Comparison of ENCODE assay signal across 16 cellular contexts in genomic region chr2:152240559-152241231, GRCh38.
DNase-seq lines count a peak whose midpoint lies in the region; ATAC-seq and TF ChIP-seq lines count a peak whose summit lies in the region.
"Had no signal": no experiment of that assay in that cellular context is flagged by ENCODE, and none has a peak within 500 bp of the region (broad histone marks: within the 10 kb centered on the region; RNA-seq: fewer than 3 reads in every experiment).

No MANE protein-coding gene starts in this region.

- peaks cover 8% of the 10 kb centered on the region for H3K36me3 Mint-ChIP-seq in HFFc6 (ENCODE audit: low read depth)
- no peaks in the 10 kb centered on the region for H3K36me3 Mint-ChIP-seq in stimulated activated memory B cell treated with anti-CD40 and anti-IgM and Interleukin-4, amounts not matched to agents 10 μg/mL and 1 μg/mL and 100 μg/mL, for 72 hours

- H3K9me3 Mint-ChIP-seq in HFFc6: peaks cover 18% of the 10 kb centered on the region
- H3K9me3 Mint-ChIP-seq in stimulated activated memory B cell treated with anti-CD40 and anti-IgM and Interleukin-4, amounts not matched to agents 10 μg/mL and 1 μg/mL and 100 μg/mL, for 72 hours: peaks cover 4% of the 10 kb centered on the region

- H3K27me3 ChIP-seq in A673 (replicated peaks; ENCODE audit: insufficient read depth, low read depth, low read length, poor library complexity): no peaks in the 10 kb centered on the region
- H3K27me3 ChIP-seq in effector memory CD4-positive, alpha-beta T cell (replicated peaks; ENCODE audit: control insufficient read depth, insufficient read depth, low read length, poor library complexity, severe bottlenecking): no peaks in the 10 kb centered on the region
- H3K27me3 ChIP-seq: MG63 had no signal

- H3K27ac ChIP-seq in A673 (ENCODE audit: low read depth, low read length, poor library complexity, severe bottlenecking): no peak overlapping the region
- H3K27ac ChIP-seq in effector memory CD4-positive, alpha-beta T cell (ENCODE audit: insufficient read depth, low read length, poor library complexity, severe bottlenecking): no peak overlapping the region

- BruUV-seq in A673 (replicated peaks; lab: Mats Ljungman, UMichigan): no TSS peak

- CTCF ChIA-PET in A673 (lab: Charles Lee): interaction anchor here (0.5 kb wide), 1 partner anchor 166 kb away, joined by 4 read pairs; no protein-coding TSS in a partner anchor

- H3K4me1 ChIP-seq in A673 (ENCODE audit: insufficient read depth, low read length, poor library complexity, severe bottlenecking): peaks cover 6% of the 10 kb centered on the region
- H3K4me1 ChIP-seq in effector memory CD4-positive, alpha-beta T cell (ENCODE audit: control insufficient read depth, insufficient read depth, low read length, poor library complexity, severe bottlenecking): no peaks in the 10 kb centered on the region

- DNase-seq in A673 (ENCODE audit: low spot score) (peak; percentile 51), HFFc6 (peak; percentile 84), amniotic epithelial cell (ENCODE audit: low read depth) (peak; percentile 57), foreskin fibroblast (peak; percentile 74 to 87), germinal center (ENCODE audit: low spot score) (no peak), COR-L47 (lab: John Stamatoyannopoulos, UW) (no peak)
- no peak for DNase-seq in effector memory CD4-positive, alpha-beta T cell
- DNase-seq: activated CD4-positive, alpha-beta T cell treated with anti-CD3 and anti-CD28 coated beads, Interleukin-2, amount 10 ng/mL, durations not matched to agents 24 days and 14 days; activated T-cell treated with anti-CD3 and anti-CD28 coated beads, Interleukin-2, amount 50 U/mL, for 4 hours; hypothalamus; left colon; MG63; NCI-H2081 treated with DMSO at 0.1 percent for 48 hours; posterior cingulate gyrus; SHP77 had no signal

- no peak for ATAC-seq in stimulated activated memory B cell treated with anti-CD40 and anti-IgM and Interleukin-4, amounts not matched to agents 10 μg/mL and 1 μg/mL and 100 μg/mL, for 72 hours
- ATAC-seq: activated T-cell treated with anti-CD3 and anti-CD28 coated beads, Interleukin-2, amount 50 U/mL, for 4 hours; left colon had no signal

- peaks cover 38% of the 10 kb centered on the region for H3K4me1 Mint-ChIP-seq in HFFc6 (ENCODE audit: low read depth)
- H3K4me1 Mint-ChIP-seq in stimulated activated memory B cell treated with anti-CD40 and anti-IgM and Interleukin-4, amounts not matched to agents 10 μg/mL and 1 μg/mL and 100 μg/mL, for 72 hours: no peaks in the 10 kb centered on the region
- H3K4me1 Mint-ChIP-seq: activated CD4-positive, alpha-beta T cell treated with anti-CD3 and anti-CD28 coated beads, Interleukin-2, amount 10 ng/mL, durations not matched to agents 24 days and 14 days had no signal

- no peaks in the 10 kb centered on the region for H3K36me3 ChIP-seq in A673 (ENCODE audit: insufficient read depth, low read length, poor library complexity, severe bottlenecking)
- no peaks in the 10 kb centered on the region for H3K36me3 ChIP-seq in effector memory CD4-positive, alpha-beta T cell (ENCODE audit: control insufficient read depth, insufficient read depth, low read length)
- H3K36me3 ChIP-seq: MG63 had no signal

- peak overlapping the region; percentile 22 for H3K27ac Mint-ChIP-seq in HFFc6
- no peak overlapping the region for H3K27ac Mint-ChIP-seq in stimulated activated memory B cell treated with anti-CD40 and anti-IgM and Interleukin-4, amounts not matched to agents 10 μg/mL and 1 μg/mL and 100 μg/mL, for 72 hours
- H3K27ac Mint-ChIP-seq: activated CD4-positive, alpha-beta T cell treated with anti-CD3 and anti-CD28 coated beads, Interleukin-2, amount 10 ng/mL, durations not matched to agents 24 days and 14 days had no signal

- POLR2A ChIA-PET in A673 (lab: Charles Lee; ENCODE audit: low non-redundant PET): no interaction called here

- TF ChIP-seq CTCF in A673 (conservative IDR thresholded peaks at IDR 0.05; ENCODE audit: low read depth, low read length) (no peak), HFFc6 (IDR thresholded peaks at IDR 0.05) (no peak), foreskin fibroblast (IDR thresholded peaks at IDR 0.05; ENCODE audit: low read depth, low read length) (no peak)

- intact Hi-C loops in A673 (cut with micrococcal nuclease; ENCODE audit: unreplicated experiment): no loop called here

- H3K4me3 Mint-ChIP-seq in HFFc6: no peak overlapping the region
- H3K4me3 Mint-ChIP-seq in stimulated activated memory B cell treated with anti-CD40 and anti-IgM and Interleukin-4, amounts not matched to agents 10 μg/mL and 1 μg/mL and 100 μg/mL, for 72 hours: no peak overlapping the region
- H3K4me3 Mint-ChIP-seq: activated CD4-positive, alpha-beta T cell treated with anti-CD3 and anti-CD28 coated beads, Interleukin-2, amount 10 ng/mL, durations not matched to agents 24 days and 14 days; activated T-cell treated with anti-CD3 and anti-CD28 coated beads, Interleukin-2, amount 50 U/mL, for 4 hours had no signal

- no peaks in the 10 kb centered on the region for H3K9me3 ChIP-seq in A673 (ENCODE audit: low read depth, low read length, poor library complexity, severe bottlenecking)
- peaks cover 6% of the 10 kb centered on the region for H3K9me3 ChIP-seq in effector memory CD4-positive, alpha-beta T cell (ENCODE audit: control insufficient read depth, low read length)

- H3K27me3 Mint-ChIP-seq in HFFc6 (ENCODE audit: insufficient read depth): no peaks in the 10 kb centered on the region
- peaks cover 7% of the 10 kb centered on the region for H3K27me3 Mint-ChIP-seq in stimulated activated memory B cell treated with anti-CD40 and anti-IgM and Interleukin-4, amounts not matched to agents 10 μg/mL and 1 μg/mL and 100 μg/mL, for 72 hours

- H3K4me3 ChIP-seq in A673 (ENCODE audit: low read depth, low read length, poor library complexity, severe bottlenecking) (no peak overlapping the region), foreskin fibroblast (ENCODE audit: low read depth in 1 of 2, low read length in 2 of 2) (no peak overlapping the region)
- H3K4me3 ChIP-seq in effector memory CD4-positive, alpha-beta T cell (ENCODE audit: insufficient read depth, low read depth, low read length, poor library complexity, severe bottlenecking): no peak overlapping the region
- H3K4me3 ChIP-seq: MG63 had no signal

Comparison
In these comparisons a context has a peak if more than half of its experiments do, and no peak if none do; other contexts are left out.
1. DNase-seq: peak in A673 (single experiment), HFFc6 (single experiment), amniotic epithelial cell (single experiment) and foreskin fibroblast (2 of 2); none in effector memory CD4-positive, alpha-beta T cell (0 of 3), germinal center (single experiment) and COR-L47 (single experiment).